ENCODE assay signal across 1 cellular context in genomic region chr1:78092686-78093085, GRCh38.
TF ChIP-seq lines count a peak whose summit lies in the region.

No MANE protein-coding gene starts in this region.

TF ChIP-seq in HCT116, 20 proteins besides CTCF, POLR2A, EP300 and RAD21 (continued from another document):
- TF ChIP-seq REST (IDR thresholded peaks at IDR 0.05; ENCODE audit: low read depth) (no peak), POLR2AphosphoS5 (IDR thresholded peaks at IDR 0.05; ENCODE audit: low read depth, low read length) (0 out of 2 replicates have a peak, but pooled peaks have one; percentile 21), ATF3 (IDR thresholded peaks at IDR 0.05) (no peak), MAX (IDR thresholded peaks at IDR 0.05) (peak; percentile 42; the same call in 1 of the 2 replicates), EGR1 (IDR thresholded peaks at IDR 0.05; ENCODE audit: low read depth) (no peak), SIN3A (IDR thresholded peaks at IDR 0.05; ENCODE audit: low read depth) (0 out of 2 replicates have a peak, but pooled peaks have one; percentile 21), FOSL1 (IDR thresholded peaks at IDR 0.05; ENCODE audit: low read depth) (peak; percentile 71)
TF ChIP-seq in HCT116: peak in this region for 8.
